1 cellular context compared by ENCODE assay signal in genomic region chr11:83071641-83072591, GRCh38.
TF ChIP-seq lines count a peak whose summit lies in the region.

A gene with protein sequence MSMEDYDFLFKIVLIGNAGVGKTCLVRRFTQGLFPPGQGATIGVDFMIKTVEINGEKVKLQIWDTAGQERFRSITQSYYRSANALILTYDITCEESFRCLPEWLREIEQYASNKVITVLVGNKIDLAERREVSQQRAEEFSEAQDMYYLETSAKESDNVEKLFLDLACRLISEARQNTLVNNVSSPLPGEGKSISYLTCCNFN (minus strand): TSS chr11:83071897. CDS start chr11:82997316, 74,581 bp downstream.

TF ChIP-seq in WTC11, 78 proteins besides CTCF, POLR2A, EP300 and RAD21 (continued from another document):
- peak; percentile 38; the same call in 1 of the 2 replicates for TF ChIP-seq ATF2 (CRISPR knock-in tag; IDR thresholded peaks at IDR 0.05; ENCODE audit: borderline replicate concordance, low read depth)
- TF ChIP-seq MAX (CRISPR knock-in tag; IDR thresholded peaks at IDR 0.05), result peak; percentile 68
- TF ChIP-seq ZNF423 (CRISPR knock-in tag; IDR thresholded peaks at IDR 0.05), result no peak
- peak; percentile 52; the same call in 1 of the 2 replicates for TF ChIP-seq CREM (CRISPR knock-in tag; IDR thresholded peaks at IDR 0.05)
